24 cellular contexts compared by ENCODE assay signal in genomic region chr1:63909511-63909910, GRCh38.
"Had no signal": no experiment of that assay in that cellular context is flagged by ENCODE, and none has a peak within 500 bp of the region (broad histone marks: within the 10 kb centered on the region; RNA-seq: fewer than 3 reads in every experiment).

No MANE protein-coding gene starts in this region.

- H3K9me3 ChIP-seq: colonic mucosa, esophagus muscularis mucosa, gastroesophageal sphincter, heart left ventricle, left ventricle myocardium inferior, lower lobe of right lung, neutrophil, pancreas, right lobe of liver, stomach, thyroid gland, vagina had no signal

- H3K4me1 Mint-ChIP-seq: natural killer cell had no signal

- H3K27me3 Mint-ChIP-seq: dendritic cell treated with granulocyte-macrophage colony-stimulating factor and Interleukin-4, amounts not matched to agents 40 ng/mL and 50 ng/mL, for 4 days had no signal

- H3K36me3 Mint-ChIP-seq: natural killer cell had no signal

- H3K27ac Mint-ChIP-seq: dendritic cell treated with granulocyte-macrophage colony-stimulating factor and Interleukin-4, amounts not matched to agents 40 ng/mL and 50 ng/mL, for 4 days; natural killer cell had no signal

- ATAC-seq: foreskin keratinocyte, gastroesophageal sphincter, heart left ventricle, left cardiac atrium, lower lobe of right lung, natural killer cell, pancreas, right lobe of liver had no signal

- H3K9me3 Mint-ChIP-seq: dendritic cell treated with granulocyte-macrophage colony-stimulating factor and Interleukin-4, amounts not matched to agents 40 ng/mL and 50 ng/mL, for 4 days; natural killer cell; neural crest cell had no signal

- H3K27me3 ChIP-seq: colonic mucosa, esophagus muscularis mucosa, foreskin keratinocyte, gastroesophageal sphincter, heart left ventricle, pancreas, right lobe of liver, stomach, thyroid gland, vagina had no signal

- H3K4me1 ChIP-seq: colonic mucosa, foreskin keratinocyte, right lobe of liver had no signal

- H3K4me3 Mint-ChIP-seq: dendritic cell treated with granulocyte-macrophage colony-stimulating factor and Interleukin-4, amounts not matched to agents 40 ng/mL and 50 ng/mL, for 4 days; natural killer cell; neural crest cell had no signal

- DNase-seq: colonic mucosa; effector CD8-positive, alpha-beta T cell; foreskin keratinocyte; heart left ventricle; hippocampal formation; left cardiac atrium; left ventricle myocardium inferior; lower lobe of right lung; natural killer cell; pancreas; right lobe of liver; small intestine; stimulated activated CD4-positive, alpha-beta T cell treated with anti-CD3 and anti-CD28 coated beads, Interleukin-15, amount 100 ng/mL, for 24 hours; stimulated activated CD4-positive, alpha-beta T cell treated with anti-CD3 and anti-CD28 coated beads, Interleukin-2, amount 100 ng/mL, for 48 hours; stimulated activated naive CD4-positive, alpha-beta T cell; stomach; thyroid gland; trophoblast cell had no signal

- H3K27ac ChIP-seq: colonic mucosa, esophagus muscularis mucosa, foreskin keratinocyte, gastroesophageal sphincter, left ventricle myocardium inferior, lower lobe of right lung, neutrophil, pancreas, right lobe of liver, stomach, thyroid gland, vagina had no signal

- H3K36me3 ChIP-seq: colonic mucosa, esophagus muscularis mucosa, gastroesophageal sphincter, heart left ventricle, left ventricle myocardium inferior, lower lobe of right lung, neutrophil, pancreas, right lobe of liver, stomach, thyroid gland, vagina had no signal

- H3K4me3 ChIP-seq: colonic mucosa, esophagus muscularis mucosa, gastroesophageal sphincter, heart left ventricle, left ventricle myocardium inferior, lower lobe of right lung, pancreas, right lobe of liver, stomach, thyroid gland, vagina had no signal
